Comparison of ENCODE assay signal across 27 cellular contexts in genomic region chr10:70850097-70850496, GRCh38. TPM values are rescaled to one million over a fixed set of nuclear protein-coding genes. Genes with fewer than 3 reads are reported as not detected.
DNase-seq lines count a peak whose midpoint lies in the region; ATAC-seq and TF ChIP-seq lines count a peak whose summit lies in the region.
"Had no signal": no experiment of that assay in that cellular context is flagged by ENCODE, and none has a peak within 500 bp of the region (broad histone marks: within the 10 kb centered on the region; RNA-seq: fewer than 3 reads in every experiment).

No MANE protein-coding gene starts in this region.

- H3K9me3 ChIP-seq in AG04450 (ENCODE audit: control insufficient read depth, insufficient read depth, low read length), result no peaks in the 10 kb centered on the region
- no peaks in the 10 kb centered on the region for H3K9me3 ChIP-seq in HEK293 (ENCODE audit: control insufficient read depth, insufficient read depth, low read depth, low read length)
- no peaks in the 10 kb centered on the region for H3K9me3 ChIP-seq in adipocyte (ENCODE audit: control insufficient read depth, low read length)
- H3K9me3 ChIP-seq: BLaER1 treated with 17β-estradiol and CSF1 and Interleukin-3, amounts not matched to agents 10 nM and 100 nM; Caco-2; spleen had no signal

- DNase-seq in AG04450 (ENCODE audit: low read depth, low spot score), result no peak
- peak; percentile 31 for DNase-seq in adipocyte (ENCODE audit: low read depth)
- no peak for DNase-seq in mesothelial cell of epicardium (ENCODE audit: low spot score in 2 of 2, unreplicated experiment in 2 of 2)
- DNase-seq in inferior parietal cortex (ENCODE audit: extremely low spot score), result no peak
- no peak for DNase-seq in globus pallidus (ENCODE audit: low spot score)
- DNase-seq: activated naive CD8-positive, alpha-beta T cell treated with anti-CD3 and anti-CD28 coated beads, Interleukin-2, amount 10 ng/mL, durations not matched to agents 7 days and 5 days; Caco-2; DND-41; glutamatergic neuron; mesendoderm; naive B cell; NCI-H1048; NCI-H1694 treated with DMSO at 0.1 percent for 48 hours; NCI-H526 treated with DMSO at 0.1 percent for 48 hours; occipital lobe; retina; spleen; stimulated activated CD4-positive, alpha-beta T cell treated with anti-CD3 and anti-CD28 coated beads, Interleukin-2, amount 100 ng/mL, for 48 hours; substantia nigra; WERI-Rb-1 had no signal

- no peak overlapping the region for H3K9ac ChIP-seq in adipocyte (ENCODE audit: low read length)
- H3K9ac ChIP-seq: BLaER1 treated with 17β-estradiol and CSF1 and Interleukin-3, amounts not matched to agents 10 nM and 100 nM had no signal

- H3K36me3 ChIP-seq in HEK293 (ENCODE audit: control insufficient read depth in 2 of 2, insufficient read depth in 1 of 2, low read length in 2 of 2) (peaks cover 11 to 45% of the 10 kb centered on the region in 2 experiments), adipocyte (ENCODE audit: control insufficient read depth, insufficient read depth, low read length, severe bottlenecking) (peaks cover 45% of the 10 kb centered on the region)

- H3K27ac ChIP-seq in AG04450 (ENCODE audit: low read depth, low read length) (peak overlapping the region; percentile 40), HEK293 (ENCODE audit: extremely low read depth, low read depth, low read length) (no peak overlapping the region)
- H3K27ac ChIP-seq: BLaER1 treated with 17β-estradiol and CSF1 and Interleukin-3, amounts not matched to agents 10 nM and 100 nM; RWPE1; spleen; WERI-Rb-1 had no signal

- no peaks in the 10 kb centered on the region for H3K27me3 Mint-ChIP-seq in mesothelial cell of epicardium (ENCODE audit: low read depth)
- H3K27me3 Mint-ChIP-seq: activated naive CD8-positive, alpha-beta T cell treated with anti-CD3 and anti-CD28 coated beads, Interleukin-2, amount 10 ng/mL, durations not matched to agents 7 days and 5 days; dendritic cell treated with granulocyte-macrophage colony-stimulating factor and Interleukin-4, amounts not matched to agents 40 ng/mL and 50 ng/mL, for 4 days; naive B cell had no signal

- peak overlapping the region; percentile 85 for H3K27ac Mint-ChIP-seq in mesothelial cell of epicardium
- H3K27ac Mint-ChIP-seq: activated naive CD8-positive, alpha-beta T cell treated with anti-CD3 and anti-CD28 coated beads, Interleukin-2, amount 10 ng/mL, durations not matched to agents 7 days and 5 days; dendritic cell treated with granulocyte-macrophage colony-stimulating factor and Interleukin-4, amounts not matched to agents 40 ng/mL and 50 ng/mL, for 4 days; naive B cell; stimulated activated effector memory CD8-positive, alpha-beta T cell treated with anti-CD3 and anti-CD28 coated beads, Interleukin-12 subunit alpha, Interleukin-12 subunit beta, amount 100 ng/mL, for 72 hours had no signal

- CTCF ChIA-PET in AG04450 (lab: Charles Lee), result no interaction called here
- CTCF ChIA-PET in HEK293 (lab: Yijun Ruan, JAX), result interaction anchor here (0.6 kb wide), 1 partner anchor 241 kb away, joined by 5 read pairs; no protein-coding TSS in a partner anchor

- peaks cover 5% of the 10 kb centered on the region for H3K9me3 Mint-ChIP-seq in mesothelial cell of epicardium
- H3K9me3 Mint-ChIP-seq: activated naive CD8-positive, alpha-beta T cell treated with anti-CD3 and anti-CD28 coated beads, Interleukin-2, amount 10 ng/mL, durations not matched to agents 7 days and 5 days; activated T-helper 2 cell treated with anti-CD3 and anti-CD28 coated beads, Interferon-gamma antibody, Interleukin-2, Interleukin-4, amounts not matched to agents 10 μg/mL and 5 μg/mL and 100 μg/mL, durations not matched to agents 14 hours and 24 hours and 36 hours; dendritic cell treated with granulocyte-macrophage colony-stimulating factor and Interleukin-4, amounts not matched to agents 40 ng/mL and 50 ng/mL, for 4 days; naive B cell; stimulated activated effector memory CD8-positive, alpha-beta T cell treated with anti-CD3 and anti-CD28 coated beads, Interleukin-12 subunit alpha, Interleukin-12 subunit beta, amount 100 ng/mL, for 72 hours had no signal

- POLR2A ChIA-PET in AG04450 (lab: Yijun Ruan, JAX), result no interaction called here
- POLR2A ChIA-PET in HEK293 (lab: Yijun Ruan, JAX), result no interaction called here

- peaks cover 37% of the 10 kb centered on the region for H3K36me3 Mint-ChIP-seq in mesothelial cell of epicardium

- TF ChIP-seq CTCF in AG04450 (IDR thresholded peaks at IDR 0.05; ENCODE audit: low read depth, low read length), result no peak
- no peak for TF ChIP-seq CTCF in HEK293 (tag by site-specific recombination; IDR thresholded peaks at IDR 0.05)
- no peak for TF ChIP-seq CTCF in mesothelial cell of epicardium (IDR thresholded peaks at IDR 0.05; ENCODE audit: unreplicated experiment)

- H3K4me3 ChIP-seq in AG04450 (ENCODE audit: low read depth, low read length) (no peak overlapping the region), HEK293 (ENCODE audit: low read depth, low read length) (no peak overlapping the region), adipocyte (ENCODE audit: low read length) (no peak overlapping the region)
- H3K4me3 ChIP-seq: BLaER1 treated with 17β-estradiol and CSF1 and Interleukin-3, amounts not matched to agents 10 nM and 100 nM; spleen had no signal

- H3K4me3 Mint-ChIP-seq in mesothelial cell of epicardium, result no peak overlapping the region
- H3K4me3 Mint-ChIP-seq: activated naive CD8-positive, alpha-beta T cell treated with anti-CD3 and anti-CD28 coated beads, Interleukin-2, amount 10 ng/mL, durations not matched to agents 7 days and 5 days; dendritic cell treated with granulocyte-macrophage colony-stimulating factor and Interleukin-4, amounts not matched to agents 40 ng/mL and 50 ng/mL, for 4 days; naive B cell; stimulated activated effector memory CD8-positive, alpha-beta T cell treated with anti-CD3 and anti-CD28 coated beads, Interleukin-12 subunit alpha, Interleukin-12 subunit beta, amount 100 ng/mL, for 72 hours had no signal

- H3K27me3 ChIP-seq in AG04450 (ENCODE audit: control insufficient read depth, insufficient read depth, low read length) (no peaks in the 10 kb centered on the region), adipocyte (replicated peaks; ENCODE audit: control insufficient read depth, insufficient read depth, low read length) (no peaks in the 10 kb centered on the region)
- H3K27me3 ChIP-seq: spleen had no signal

- H3K4me1 ChIP-seq in HEK293 (ENCODE audit: control insufficient read depth, insufficient read depth, low read length), result no peaks in the 10 kb centered on the region
- H3K4me1 ChIP-seq in adipocyte (ENCODE audit: control insufficient read depth, insufficient read depth, low read length), result peaks cover 13% of the 10 kb centered on the region
- H3K4me1 ChIP-seq: spleen had no signal

- ATAC-seq in GM19351 (IDR thresholded peaks at IDR 0.05; ENCODE audit: unreplicated experiment), result no peak
- ATAC-seq: stimulated activated effector memory CD8-positive, alpha-beta T cell treated with anti-CD3 and anti-CD28 coated beads, Interleukin-12 subunit alpha, Interleukin-12 subunit beta, amount 100 ng/mL, for 72 hours had no signal

- H3K4me1 Mint-ChIP-seq in mesothelial cell of epicardium, result peaks cover 28% of the 10 kb centered on the region
- H3K4me1 Mint-ChIP-seq: naive B cell had no signal

TF ChIP-seq in HEK293, 187 proteins besides CTCF, POLR2A, EP300 and RAD21:
- TF ChIP-seq KLF8 (tag by site-specific recombination; IDR thresholded peaks at IDR 0.05) (no peak), ZNF449 (tag by site-specific recombination; IDR thresholded peaks at IDR 0.05) (no peak), ZNF121 (tag by site-specific recombination; IDR thresholded peaks at IDR 0.05) (peak; percentile 37; the same call in 1 of the 2 replicates), REST (tag by site-specific recombination; IDR thresholded peaks at IDR 0.05) (no peak), ZNF623 (tag by site-specific recombination; IDR thresholded peaks at IDR 0.05) (no peak)

RNA-seq across cellular contexts. Expression of gene SGPL1, which starts 34.3 kb away (rescaled TPM):
- 30.1 and 30.8 TPM in 2 replicates for polyA plus RNA-seq in AG04450 (2011; rRNA removed)
- polyA minus RNA-seq in AG04450 (2011; rRNA and poly(A)+ RNA removed), result 61.1 and 66.5 TPM in 2 replicates
- total RNA-seq in mesothelial cell of epicardium, result 89.9 to 98.3 TPM (median 90.8 TPM) in 3 replicates

RNA-seq across cellular contexts. Expression of gene PCBD1, which starts 38.3 kb away (rescaled TPM):
- polyA plus RNA-seq in AG04450 (2011; rRNA removed), result 41.3 and 47.1 TPM in 2 replicates
- 21.5 and 22.2 TPM in 2 replicates for polyA minus RNA-seq in AG04450 (2011; rRNA and poly(A)+ RNA removed)
- 50.5 to 51.7 TPM (median 51.4 TPM) in 3 replicates for total RNA-seq in mesothelial cell of epicardium
